Comparison of ENCODE assay signal across 18 cellular contexts in genomic region chr1:222976453-222976852, GRCh38.
DNase-seq lines count a peak whose midpoint lies in the region; ATAC-seq lines count a peak whose summit lies in the region.
"Had no signal": no experiment of that assay in that cellular context is flagged by ENCODE, and none has a peak within 500 bp of the region (broad histone marks: within the 10 kb centered on the region; RNA-seq: fewer than 3 reads in every experiment).

No MANE protein-coding gene starts in this region.

- H3K4me3 ChIP-seq in BLaER1 (no peak overlapping the region), mesenchymal stem cell (ENCODE audit: insufficient read depth in 1 of 2, low read depth in 1 of 2, low read length in 2 of 2) (no peak overlapping the region), skeletal muscle satellite cell (ENCODE audit: low read length) (no peak overlapping the region)
- H3K4me3 ChIP-seq: K562, PC-9 had no signal

- H4K20me1 ChIP-seq in BLaER1: no peaks in the 10 kb centered on the region

- no peak overlapping the region for H3K18ac ChIP-seq in mesenchymal stem cell (ENCODE audit: low read depth in 1 of 2, low read length in 2 of 2)

- H3K4me2 ChIP-seq in BLaER1: peak overlapping the region; percentile 0; the same call in 1 of the 2 replicates
- no peak overlapping the region for H3K4me2 ChIP-seq in mesenchymal stem cell (ENCODE audit: low read length, poor library complexity, severe bottlenecking)
- H3K4me2 ChIP-seq in skeletal muscle satellite cell (ENCODE audit: low read length): peak overlapping the region; percentile 4
- H3K4me2 ChIP-seq: PC-9 had no signal

- H3K27me3 ChIP-seq in BLaER1: no peaks in the 10 kb centered on the region
- no peaks in the 10 kb centered on the region for H3K27me3 ChIP-seq in mesenchymal stem cell (ENCODE audit: control insufficient read depth in 1 of 2, insufficient read depth in 1 of 2, low read length in 2 of 2)
- H3K27me3 ChIP-seq in skeletal muscle satellite cell (ENCODE audit: control insufficient read depth, insufficient read depth, low read length): no peaks in the 10 kb centered on the region

- H4K91ac ChIP-seq in mesenchymal stem cell (ENCODE audit: low read length): no peak overlapping the region

- no peak overlapping the region for H3K4me3 Mint-ChIP-seq in activated T-helper 17 cell treated with anti-CD3 and anti-CD28 coated beads, Interleukin-2, amount 50 U/mL, for 72 hours
- H3K4me3 Mint-ChIP-seq in activated CD8-positive, alpha-beta memory T cell treated with anti-CD3 and anti-CD28 coated beads, Interleukin-2, amount 10 ng/mL, durations not matched to agents 7 days and 5 days: no peak overlapping the region
- H3K4me3 Mint-ChIP-seq: CD14-positive monocyte had no signal

- ATAC-seq in activated T-helper 17 cell treated with anti-CD3 and anti-CD28 coated beads, Interleukin-2, amount 50 U/mL, for 72 hours (replicated peaks): peak; percentile 9
- no peak for ATAC-seq in HG02973 (IDR thresholded peaks at IDR 0.05; ENCODE audit: unreplicated experiment)
- no peak for ATAC-seq in activated CD8-positive, alpha-beta memory T cell treated with anti-CD3 and anti-CD28 coated beads, Interleukin-2, amount 10 ng/mL, durations not matched to agents 7 days and 5 days
- ATAC-seq: HCT116 had no signal

- H2BK5ac ChIP-seq in mesenchymal stem cell (ENCODE audit: low read depth, low read length, poor library complexity, severe bottlenecking): no peak overlapping the region

- H3K27ac Mint-ChIP-seq in activated T-helper 17 cell treated with anti-CD3 and anti-CD28 coated beads, Interleukin-2, amount 50 U/mL, for 72 hours: no peak overlapping the region
- no peak overlapping the region for H3K27ac Mint-ChIP-seq in activated CD8-positive, alpha-beta memory T cell treated with anti-CD3 and anti-CD28 coated beads, Interleukin-2, amount 10 ng/mL, durations not matched to agents 7 days and 5 days

- no peaks in the 10 kb centered on the region for H3K4me1 Mint-ChIP-seq in activated T-helper 17 cell treated with anti-CD3 and anti-CD28 coated beads, Interleukin-2, amount 50 U/mL, for 72 hours
- peaks cover 10% of the 10 kb centered on the region for H3K4me1 Mint-ChIP-seq in activated CD8-positive, alpha-beta memory T cell treated with anti-CD3 and anti-CD28 coated beads, Interleukin-2, amount 10 ng/mL, durations not matched to agents 7 days and 5 days
- H3K4me1 Mint-ChIP-seq: CD14-positive monocyte had no signal

- H3K23ac ChIP-seq in mesenchymal stem cell (ENCODE audit: low read length in 2 of 2): no peak overlapping the region

- no peaks in the 10 kb centered on the region for H3K27me3 Mint-ChIP-seq in activated T-helper 17 cell treated with anti-CD3 and anti-CD28 coated beads, Interleukin-2, amount 50 U/mL, for 72 hours
- no peaks in the 10 kb centered on the region for H3K27me3 Mint-ChIP-seq in activated CD8-positive, alpha-beta memory T cell treated with anti-CD3 and anti-CD28 coated beads, Interleukin-2, amount 10 ng/mL, durations not matched to agents 7 days and 5 days

- DNase-seq in mesenchymal stem cell: no peak
- DNase-seq in D341Med (ENCODE audit: low spot score): no peak
- no peak for DNase-seq in activated CD8-positive, alpha-beta memory T cell treated with anti-CD3 and anti-CD28 coated beads, Interleukin-2, amount 10 ng/mL, durations not matched to agents 7 days and 5 days
- no peak for DNase-seq in KG1 (lab: John Stamatoyannopoulos, UW)
- DNase-seq: DMS79, NCI-H1092 treated with DMSO at 0.1 percent for 48 hours, NCI-H1694, NCI-H446, NCI-H774, PC-9 had no signal

- no peak overlapping the region for H3K14ac ChIP-seq in mesenchymal stem cell (ENCODE audit: low read length in 2 of 2)

- CTCF ChIA-PET in activated CD8-positive, alpha-beta memory T cell treated with anti-CD3 and anti-CD28 coated beads, Interleukin-2, amount 10 ng/mL, durations not matched to agents 7 days and 5 days (lab: Charles Lee): no interaction called here

- H3K9me3 Mint-ChIP-seq in activated T-helper 17 cell treated with anti-CD3 and anti-CD28 coated beads, Interleukin-2, amount 50 U/mL, for 72 hours: no peaks in the 10 kb centered on the region
- no peaks in the 10 kb centered on the region for H3K9me3 Mint-ChIP-seq in activated CD8-positive, alpha-beta memory T cell treated with anti-CD3 and anti-CD28 coated beads, Interleukin-2, amount 10 ng/mL, durations not matched to agents 7 days and 5 days (ENCODE audit: low read depth)

- no peaks in the 10 kb centered on the region for H3K36me3 Mint-ChIP-seq in activated T-helper 17 cell treated with anti-CD3 and anti-CD28 coated beads, Interleukin-2, amount 50 U/mL, for 72 hours (ENCODE audit: low read depth)
- no peaks in the 10 kb centered on the region for H3K36me3 Mint-ChIP-seq in activated CD8-positive, alpha-beta memory T cell treated with anti-CD3 and anti-CD28 coated beads, Interleukin-2, amount 10 ng/mL, durations not matched to agents 7 days and 5 days
- H3K36me3 Mint-ChIP-seq: CD14-positive monocyte had no signal

- H3K4ac ChIP-seq in mesenchymal stem cell (ENCODE audit: low read depth in 1 of 2, low read length in 2 of 2): no peak overlapping the region

- H2BK15ac ChIP-seq in mesenchymal stem cell (ENCODE audit: low read depth, poor library complexity, severe bottlenecking): no peak overlapping the region

- peaks cover 3% of the 10 kb centered on the region for H3K79me1 ChIP-seq in mesenchymal stem cell (replicated peaks; ENCODE audit: low read length, poor library complexity, severe bottlenecking)

- H3K4me1 ChIP-seq in BLaER1 (peaks cover 20% of the 10 kb centered on the region; the same call in 1 of the 2 replicates), mesenchymal stem cell (ENCODE audit: control insufficient read depth, insufficient read depth, low read depth, low read length) (peaks cover 9% of the 10 kb centered on the region), skeletal muscle satellite cell (ENCODE audit: control insufficient read depth, insufficient read depth, low read length) (peaks cover 27% of the 10 kb centered on the region)

- no CpG with 5 or more reads among the region's 1 CpG for WGBS in mesenchymal stem cell

- H4K8ac ChIP-seq in mesenchymal stem cell (ENCODE audit: low read length): no peak overlapping the region

- no peak overlapping the region for H2BK12ac ChIP-seq in mesenchymal stem cell (ENCODE audit: low read length in 2 of 2)

- H3K9ac ChIP-seq in BLaER1 (no peak overlapping the region), mesenchymal stem cell (ENCODE audit: low read length) (peak overlapping the region; percentile 6), skeletal muscle satellite cell (ENCODE audit: low read depth, low read length) (no peak overlapping the region)

- H2AFZ ChIP-seq in mesenchymal stem cell (ENCODE audit: low read depth, low read length): no peak overlapping the region
- H2AFZ ChIP-seq: PC-9 had no signal

- H3K9me3 ChIP-seq in BLaER1 (no peaks in the 10 kb centered on the region; the same call in 1 of the 2 replicates), mesenchymal stem cell (ENCODE audit: control insufficient read depth, low read length) (no peaks in the 10 kb centered on the region), skeletal muscle satellite cell (replicated peaks; ENCODE audit: low read length) (no peaks in the 10 kb centered on the region)

- H3K27ac ChIP-seq in BLaER1 (no peak overlapping the region), mesenchymal stem cell (ENCODE audit: low read length, poor library complexity, severe bottlenecking) (no peak overlapping the region)
- H3K27ac ChIP-seq: HL-60, PC-9 had no signal

- H2BK120ac ChIP-seq in mesenchymal stem cell (ENCODE audit: low read depth, low read length): no peak overlapping the region

- H3K36me3 ChIP-seq in BLaER1: no peaks in the 10 kb centered on the region
- H3K36me3 ChIP-seq in mesenchymal stem cell (ENCODE audit: control insufficient read depth in 1 of 2, insufficient read depth in 2 of 2, low read depth in 1 of 2, low read length in 2 of 2): no peaks in the 10 kb centered on the region
- no peaks in the 10 kb centered on the region for H3K36me3 ChIP-seq in skeletal muscle satellite cell (ENCODE audit: insufficient read depth, low read length)

- no peak overlapping the region for H2AK5ac ChIP-seq in mesenchymal stem cell (ENCODE audit: low read length, severe bottlenecking)
